Comparison of ENCODE assay signal across 11 cellular contexts in genomic region chr2:181742361-181742760, GRCh38.
"Had no signal": no experiment of that assay in that cellular context is flagged by ENCODE, and none has a peak within 500 bp of the region (broad histone marks: within the 10 kb centered on the region; RNA-seq: fewer than 3 reads in every experiment).

No MANE protein-coding gene starts in this region.

- H3K9me3 ChIP-seq: gastroesophageal sphincter, prostate gland had no signal

- DNase-seq: activated B cell treated with CpG ODN at 0.5 μM for 24 hours; activated CD8-positive, alpha-beta memory T cell treated with anti-CD3 and anti-CD28 coated beads, Interleukin-2, amount 50 U/mL, for 48 hours; activated gamma-delta T cell; effector CD8-positive, alpha-beta T cell; islet precursor cell; left ventricle myocardium superior had no signal

- H3K4me2 ChIP-seq: hepatocyte had no signal

- H3K27ac ChIP-seq: gastroesophageal sphincter, hepatocyte, prostate gland had no signal

- H3K4me3 ChIP-seq: gastroesophageal sphincter, hepatocyte, prostate gland had no signal

- H3K36me3 ChIP-seq: gastroesophageal sphincter, prostate gland had no signal

- H3K4me1 ChIP-seq: prostate gland had no signal

- H3K79me2 ChIP-seq: hepatocyte had no signal

- ATAC-seq: activated naive CD4-positive, alpha-beta T cell treated with anti-CD3 and anti-CD28 coated beads, Interleukin-2, amount 50 U/mL, for 72 hours; gastroesophageal sphincter; left ventricle myocardium superior; stimulated activated naive CD8-positive, alpha-beta T cell treated with anti-CD3 and anti-CD28 coated beads, Interleukin-15, Interleukin-2, amounts not matched to agents 100 U/mL and 50 U/mL, for 24 hours had no signal

- H3K27me3 ChIP-seq: gastroesophageal sphincter, hepatocyte had no signal

- H2AFZ ChIP-seq: hepatocyte had no signal
